ENCODE assay signal across 9 cellular contexts in genomic region chr10:132551093-132551807, GRCh38. TPM values are rescaled to one million over a fixed set of nuclear protein-coding genes. Genes with fewer than 3 reads are reported as not detected.
DNase-seq lines count a peak whose midpoint lies in the region; ATAC-seq and TF ChIP-seq lines count a peak whose summit lies in the region.
"Had no signal": no experiment of that assay in that cellular context is flagged by ENCODE, and none has a peak within 500 bp of the region (broad histone marks: within the 10 kb centered on the region; RNA-seq: fewer than 3 reads in every experiment).

No MANE protein-coding gene starts in this region.

- no peaks in the 10 kb centered on the region for H3K27me3 ChIP-seq in left ventricle myocardium inferior (ENCODE audit: low read depth)
- H3K27me3 ChIP-seq in A673 (replicated peaks; ENCODE audit: insufficient read depth, low read depth, low read length, poor library complexity) = no peaks in the 10 kb centered on the region

- no peaks in the 10 kb centered on the region for H3K9me3 Mint-ChIP-seq in activated naive CD8-positive, alpha-beta T cell treated with anti-CD3 and anti-CD28 coated beads for 36 hours

- peak overlapping the region; percentile 82 for H3K27ac Mint-ChIP-seq in activated naive CD8-positive, alpha-beta T cell treated with anti-CD3 and anti-CD28 coated beads for 36 hours

- CTCF ChIA-PET in A673 (lab: Charles Lee) = no interaction called here

- H3K4me1 Mint-ChIP-seq in activated naive CD8-positive, alpha-beta T cell treated with anti-CD3 and anti-CD28 coated beads for 36 hours = peaks cover 40% of the 10 kb centered on the region

- no TSS peak for BruUV-seq in A673 (replicated peaks; lab: Mats Ljungman, UMichigan)

- no peaks in the 10 kb centered on the region for H3K27me3 Mint-ChIP-seq in activated naive CD8-positive, alpha-beta T cell treated with anti-CD3 and anti-CD28 coated beads for 36 hours

- intact Hi-C loops in left ventricle myocardium inferior (cut with micrococcal nuclease) = no loop called here
- intact Hi-C loops in A673 (cut with micrococcal nuclease; ENCODE audit: unreplicated experiment) = no loop called here

- H3K4me1 ChIP-seq in left ventricle myocardium inferior = peaks cover 71% of the 10 kb centered on the region
- H3K4me1 ChIP-seq in A673 (ENCODE audit: insufficient read depth, low read length, poor library complexity, severe bottlenecking) = peaks cover 11% of the 10 kb centered on the region

- ATAC-seq in GM19467 (IDR thresholded peaks at IDR 0.05; ENCODE audit: unreplicated experiment) = peak; percentile 54
- peak; percentile 51 for ATAC-seq in HG03558 (IDR thresholded peaks at IDR 0.05; ENCODE audit: extremely low read depth, unreplicated experiment)

- DNase-seq in activated naive CD8-positive, alpha-beta T cell treated with anti-CD3 and anti-CD28 coated beads for 36 hours = peak; percentile 42
- no peak for DNase-seq in globus pallidus (ENCODE audit: low spot score)
- DNase-seq in NCI-H1048 (lab: John Stamatoyannopoulos, UW) = no peak
- no peak for DNase-seq in left ventricle myocardium inferior
- DNase-seq in A673 (ENCODE audit: low spot score) = no peak

- POLR2A ChIA-PET in A673 (lab: Charles Lee; ENCODE audit: low non-redundant PET) = no interaction called here

- no peaks in the 10 kb centered on the region for H3K36me3 ChIP-seq in left ventricle myocardium inferior
- no peaks in the 10 kb centered on the region for H3K36me3 ChIP-seq in A673 (ENCODE audit: insufficient read depth, low read length, poor library complexity, severe bottlenecking)

- H3K36me3 Mint-ChIP-seq in activated naive CD8-positive, alpha-beta T cell treated with anti-CD3 and anti-CD28 coated beads for 36 hours = no peaks in the 10 kb centered on the region

- H3K4me3 ChIP-seq in left ventricle myocardium inferior (no peak overlapping the region), A673 (ENCODE audit: low read depth, low read length, poor library complexity, severe bottlenecking) (no peak overlapping the region)

- H3K9me3 ChIP-seq in left ventricle myocardium inferior (replicated peaks) = no peaks in the 10 kb centered on the region
- H3K9me3 ChIP-seq in A673 (ENCODE audit: low read depth, low read length, poor library complexity, severe bottlenecking) = no peaks in the 10 kb centered on the region

- peak overlapping the region; percentile 60 for H3K4me3 Mint-ChIP-seq in activated naive CD8-positive, alpha-beta T cell treated with anti-CD3 and anti-CD28 coated beads for 36 hours

- TF ChIP-seq CTCF in GM12873 (IDR thresholded peaks at IDR 0.05; ENCODE audit: insufficient read depth, low read depth, low read length, missing control alignments) = peak; percentile 20
- no peak for TF ChIP-seq CTCF in left ventricle myocardium inferior (IDR thresholded peaks at IDR 0.05; ENCODE audit: borderline replicate concordance)
- no peak for TF ChIP-seq CTCF in A673 (conservative IDR thresholded peaks at IDR 0.05; ENCODE audit: low read depth, low read length)

- H3K27ac ChIP-seq in left ventricle myocardium inferior (replicated peaks) (no peak overlapping the region), A673 (ENCODE audit: low read depth, low read length, poor library complexity, severe bottlenecking) (no peak overlapping the region)
- H3K27ac ChIP-seq: parathyroid adenoma had no signal

RNA-seq across cellular contexts. Expression of gene INPP5A, which starts 13.7 kb away (rescaled TPM):
- 1 to 10 TPM; 6.1 to 7.4 TPM for total RNA-seq in activated naive CD8-positive, alpha-beta T cell treated with anti-CD3 and anti-CD28 coated beads for 36 hours
- total RNA-seq in left ventricle myocardium inferior (105 TPM), A673 (2021) (21.2 and 21.8 TPM in 2 replicates)
